In the genomic region with DNA sequence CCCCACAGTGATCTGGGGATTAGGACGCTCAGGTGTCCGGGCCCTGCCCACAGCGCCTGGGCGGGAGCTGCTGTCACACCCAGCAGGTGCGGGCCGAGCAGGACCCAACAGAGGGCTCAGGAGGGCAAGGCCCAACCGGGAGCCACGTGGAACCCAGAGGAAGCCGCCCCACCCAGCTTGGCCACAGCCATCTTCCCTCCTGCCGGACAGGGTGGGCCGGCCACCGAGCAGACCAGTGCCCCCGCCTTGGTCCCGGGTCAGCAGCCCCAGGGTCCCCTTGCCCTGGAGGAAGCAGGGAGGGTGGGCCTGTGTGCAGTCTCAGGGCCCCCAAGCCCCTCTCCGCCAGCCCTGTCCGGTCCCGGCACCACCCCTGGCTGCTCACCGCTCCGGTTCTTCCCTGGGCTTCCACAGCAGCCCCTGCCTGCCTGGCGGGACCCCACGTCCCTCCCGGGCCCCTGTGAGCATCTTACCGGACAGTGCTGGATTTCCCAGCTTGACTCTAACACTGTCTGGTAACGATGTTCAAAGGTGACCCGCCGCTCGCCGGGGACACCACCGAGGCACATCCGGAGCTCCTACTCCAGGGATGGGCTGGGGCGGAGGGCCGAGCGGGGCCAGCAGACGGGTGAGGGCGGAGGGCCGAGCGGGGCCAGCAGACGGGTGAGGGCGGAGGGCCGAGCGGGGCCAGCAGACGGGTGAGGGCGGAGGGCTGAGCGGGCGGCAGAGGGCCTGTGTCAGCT, we compare ENCODE assay signal across 38 cellular contexts. TPM values are rescaled to one million over a fixed set of nuclear protein-coding genes. Genes with fewer than 3 reads are reported as not detected.
DNase-seq lines count a peak whose midpoint lies in the region; ATAC-seq, FAIRE-seq and TF ChIP-seq lines count a peak whose summit lies in the region.
"Had no signal": no experiment of that assay in that cellular context is flagged by ENCODE, and none has a peak within 500 bp of the region (broad histone marks: within the 10 kb centered on the region; RNA-seq: fewer than 3 reads in every experiment).

No MANE protein-coding gene starts in this region.

- peaks cover 10% of the 10 kb centered on the region for H3K4me1 ChIP-seq in RWPE2 (ENCODE audit: insufficient read depth, poor library complexity, severe bottlenecking)
- peaks cover 4 to 10% of the 10 kb centered on the region in 2 donors for H3K4me1 ChIP-seq in kidney (ENCODE audit: control insufficient read depth in 1 of 2, insufficient read depth in 1 of 2, low read depth in 1 of 2, low read length in 2 of 2)
- H3K4me1 ChIP-seq: HAP-1, left lung, tibial artery had no signal

- H3K27me3 Mint-ChIP-seq in CD14-positive monocyte (ENCODE audit: low read depth in 3 of 3), result peaks cover 13 to 31% (median 15%) of the 10 kb centered on the region in 3 donors

- TF ChIP-seq CTCF in CD14-positive monocyte (IDR thresholded peaks at IDR 0.05) (no peak), RWPE2 (IDR thresholded peaks at IDR 0.05; ENCODE audit: poor library complexity, severe bottlenecking) (no peak), kidney (IDR thresholded peaks at IDR 0.05; ENCODE audit: borderline replicate concordance, extremely low read depth, insufficient read depth) (no peak)

- intact Hi-C loops in CD14-positive monocyte (cut with micrococcal nuclease), result no loop called here
- intact Hi-C loops in kidney (cut with DNase I), result no loop called here

- no peak overlapping the region for H3K27ac ChIP-seq in RWPE2 (ENCODE audit: poor library complexity, severe bottlenecking)
- H3K27ac ChIP-seq in kidney (ENCODE audit: low read depth in 2 of 2, low read length in 2 of 2), result no peak overlapping the region
- H3K27ac ChIP-seq: HL-60, left lung, ovary, tibial artery, WERI-Rb-1 had no signal

- H3K4me3 Mint-ChIP-seq in CD14-positive monocyte, result no peak overlapping the region
- H3K4me3 Mint-ChIP-seq: mesothelial cell of epicardium had no signal

- peaks cover 9% of the 10 kb centered on the region; the same call in 1 of the 2 replicates for H3K36me3 ChIP-seq in RWPE2 (ENCODE audit: low read depth)
- no peaks in the 10 kb centered on the region for H3K36me3 ChIP-seq in kidney (ENCODE audit: control insufficient read depth in 1 of 2, insufficient read depth in 2 of 2, low read length in 2 of 2)
- H3K36me3 ChIP-seq: HAP-1, left lung, ovary, tibial artery, WERI-Rb-1 had no signal

- no peaks in the 10 kb centered on the region for H3K36me3 Mint-ChIP-seq in CD14-positive monocyte
- H3K36me3 Mint-ChIP-seq: activated naive CD4-positive, alpha-beta T cell treated with anti-CD3 and anti-CD28 coated beads, Interleukin-2, amount 50 U/mL, for 72 hours; mesothelial cell of epicardium had no signal

- H3K9me3 ChIP-seq in RWPE2 (ENCODE audit: severe bottlenecking) (no peaks in the 10 kb centered on the region), kidney (ENCODE audit: control insufficient read depth in 1 of 2, low read length in 2 of 2) (no peaks in the 10 kb centered on the region)
- H3K9me3 ChIP-seq: HAP-1, left lung, ovary, tibial artery had no signal

- FAIRE-seq in kidney (lab: Jason Lieb, UNC), result no peak
- FAIRE-seq: bronchial epithelial cell, colon had no signal

- no peaks in the 10 kb centered on the region for H3K27me3 ChIP-seq in RWPE2 (ENCODE audit: insufficient read depth, poor library complexity, severe bottlenecking)
- H3K27me3 ChIP-seq: ovary had no signal

- H3K9ac ChIP-seq in kidney (ENCODE audit: low read length in 2 of 2), result no peak overlapping the region

- no peaks in the 10 kb centered on the region for H3K4me1 Mint-ChIP-seq in CD14-positive monocyte

- DNase-seq in CD14-positive monocyte (ENCODE audit: low spot score) (peak; percentile 27), RWPE2 (ENCODE audit: low spot score) (peak; percentile 55), kidney (peak; percentile 79), retina (peak; percentile 6), middle frontal gyrus (ENCODE audit: extremely low spot score, low spot score) (no peak), DMS79 (lab: John Stamatoyannopoulos, UW) (no peak)
- DNase-seq: activated CD4-positive, alpha-beta T cell treated with anti-CD3 and anti-CD28 coated beads for 48 hours; activated CD8-positive, alpha-beta memory T cell treated with anti-CD3 and anti-CD28 coated beads for 24 hours; activated effector memory CD4-positive, alpha-beta T cell treated with Interleukin-2 at 50 U/mL for 16 hours; activated T-cell treated with anti-CD3 and anti-CD28 coated beads, Interleukin-2, amount 50 U/mL, for 1 hour; anterior cingulate cortex; C1 segment of cervical spinal cord; DMS79 treated with DMSO at 0.1 percent for 48 hours; effector CD8-positive, alpha-beta T cell; GDM1; MM.1S; NCI-H1105 treated with DMSO at 0.1 percent for 48 hours; NCI-H2029; NCI-H2227 treated with DMSO at 0.1 percent for 48 hours; NCI-H526 treated with DMSO at 0.1 percent for 48 hours; NK-92 treated with Interleukin-12 subunit alpha and Interleukin-12 subunit beta, amount 100 ng/mL, for 24 hours; SIG-M5; stimulated activated CD4-positive, alpha-beta T cell treated with anti-CD3 and anti-CD28 coated beads, Interleukin-2, amount 100 ng/mL, for 48 hours; tibial artery; WERI-Rb-1 had no signal

- no peak overlapping the region for H3K4me3 ChIP-seq in RWPE2 (ENCODE audit: severe bottlenecking)
- no peak overlapping the region for H3K4me3 ChIP-seq in kidney (ENCODE audit: low read length in 2 of 2)
- H3K4me3 ChIP-seq: HAP-1, left lung, ovary, tibial artery had no signal

- peaks cover 0 to 3% (median 0%) of the 10 kb centered on the region in 7 donors for H3K9me3 Mint-ChIP-seq in CD14-positive monocyte
- H3K9me3 Mint-ChIP-seq: activated naive CD4-positive, alpha-beta T cell treated with anti-CD3 and anti-CD28 coated beads, Interleukin-2, amount 50 U/mL, for 72 hours; mesothelial cell of epicardium; nephron had no signal

- H3K27ac Mint-ChIP-seq in CD14-positive monocyte, result no peak overlapping the region
- H3K27ac Mint-ChIP-seq: activated naive CD4-positive, alpha-beta T cell treated with anti-CD3 and anti-CD28 coated beads, Interleukin-2, amount 50 U/mL, for 72 hours; mesothelial cell of epicardium had no signal

- ATAC-seq in RWPE2 (ENCODE audit: low read depth), result no peak
- ATAC-seq in GM19351 (IDR thresholded peaks at IDR 0.05; ENCODE audit: unreplicated experiment), result no peak
- ATAC-seq: activated naive CD4-positive, alpha-beta T cell treated with anti-CD3 and anti-CD28 coated beads, Interleukin-2, amount 50 U/mL, for 72 hours; left lung had no signal

RNA-seq across cellular contexts. Expression of a gene that starts 6.1 kb away (rescaled TPM):
- polyA plus RNA-seq in CD14-positive monocyte, result under 1 TPM in 1 of 2 donors, not detected in 1; 0.06 TPM
- 1.5 TPM for total RNA-seq in kidney
- polyA plus RNA-seq in kidney (ENCODE audit: insufficient read depth, low read depth, low replicate concordance), result not detected
- total RNA-seq: activated naive CD4-positive, alpha-beta T cell treated with anti-CD3 and anti-CD28 coated beads, Interleukin-2, amount 50 U/mL, for 72 hours; bronchial epithelial cell; epithelial cell of proximal tubule; glomerular endothelial cell had no signal
- polyA plus RNA-seq: ovary had no signal

RNA-seq across cellular contexts. Expression of a gene that starts 38.8 kb away (rescaled TPM):
- not detected for polyA plus RNA-seq in CD14-positive monocyte
- 8.1 TPM for total RNA-seq in kidney
- not detected for polyA plus RNA-seq in kidney (ENCODE audit: insufficient read depth, low read depth, low replicate concordance)
- total RNA-seq: bronchial epithelial cell had no signal

RNA-seq across cellular contexts. Expression of a gene that starts 46.4 kb away (rescaled TPM):
- not detected for polyA plus RNA-seq in CD14-positive monocyte
- total RNA-seq in kidney, result 5.1 TPM
- 3.3 TPM for polyA plus RNA-seq in kidney (ENCODE audit: insufficient read depth, low read depth, low replicate concordance)
- total RNA-seq: bronchial epithelial cell, renal cortical epithelial cell had no signal

RNA-seq across cellular contexts. Expression of a gene that starts 51.7 kb away (rescaled TPM):
- polyA plus RNA-seq in CD14-positive monocyte, result 1 to 10 TPM; 3.0 to 3.3 TPM
- total RNA-seq in kidney, result 14.8 TPM
- 8.6 TPM for polyA plus RNA-seq in kidney (ENCODE audit: insufficient read depth, low read depth, low replicate concordance)

Comparison
In these comparisons a context has a peak if more than half of its experiments do, and no peak if none do; other contexts are left out.
1. DNase-seq: peak in CD14-positive monocyte (single experiment), RWPE2 (single experiment), kidney (single experiment) and retina (single experiment); none in middle frontal gyrus (single experiment) and DMS79 (single experiment).